In genomic region chr12:123931686-123932321, GRCh38 we compare ENCODE assay signal across 11 cellular contexts. TPM values are rescaled to one million over a fixed set of nuclear protein-coding genes. Genes with fewer than 3 reads are reported as not detected.
DNase-seq lines count a peak whose midpoint lies in the region; ATAC-seq and TF ChIP-seq lines count a peak whose summit lies in the region.
"Had no signal": no experiment of that assay in that cellular context is flagged by ENCODE, and none has a peak within 500 bp of the region (broad histone marks: within the 10 kb centered on the region; RNA-seq: fewer than 3 reads in every experiment).

No MANE protein-coding gene starts in this region.

- H3K9me3 ChIP-seq in tibial nerve = no peaks in the 10 kb centered on the region
- H3K9me3 ChIP-seq: breast epithelium had no signal

- TF ChIP-seq EP300 in tibial nerve (IDR thresholded peaks at IDR 0.05) = no peak

- no peaks in the 10 kb centered on the region for H3K4me1 ChIP-seq in tibial nerve
- H3K4me1 ChIP-seq: breast epithelium had no signal

- 86 to 88% methylated on average over 14 of the region's 14 CpGs for WGBS in tibial nerve, 2 donors

- no peak overlapping the region for H3K27ac Mint-ChIP-seq in activated naive CD4-positive, alpha-beta T cell treated with anti-CD3 and anti-CD28 coated beads, Interleukin-2, amount 50 U/mL, for 72 hours
- H3K27ac Mint-ChIP-seq: stimulated activated naive B cell treated with anti-CD40 and anti-IgM and Interleukin-4, amounts not matched to agents 10 μg/mL and 1 μg/mL and 100 μg/mL, for 72 hours had no signal

- H3K4me3 ChIP-seq in Jurkat, Clone E6-1 (ENCODE audit: low read length) = peak overlapping the region; percentile 34
- no peak overlapping the region for H3K4me3 ChIP-seq in tibial nerve
- H3K4me3 ChIP-seq: breast epithelium had no signal

- no peaks in the 10 kb centered on the region for H3K27me3 ChIP-seq in tibial nerve
- H3K27me3 ChIP-seq: breast epithelium had no signal

- H3K9me3 Mint-ChIP-seq in activated naive CD4-positive, alpha-beta T cell treated with anti-CD3 and anti-CD28 coated beads, Interleukin-2, amount 50 U/mL, for 72 hours = no peaks in the 10 kb centered on the region
- H3K9me3 Mint-ChIP-seq: stimulated activated naive B cell treated with anti-CD40 and anti-IgM and Interleukin-4, amounts not matched to agents 10 μg/mL and 1 μg/mL and 100 μg/mL, for 72 hours had no signal

- H3K27ac ChIP-seq in tibial nerve = no peak overlapping the region
- H3K27ac ChIP-seq: breast epithelium had no signal

- TF ChIP-seq CTCF in tibial nerve (IDR thresholded peaks at IDR 0.05) = no peak

- TF ChIP-seq POLR2A in tibial nerve (IDR thresholded peaks at IDR 0.05) = no peak

- DNase-seq in Jurkat, Clone E6-1 (ENCODE audit: low read depth, low spot score) = peak; percentile 93
- DNase-seq in activated CD4-positive, alpha-beta T cell treated with anti-CD3 and anti-CD28 coated beads for 1 hour = peak; percentile 33
- DNase-seq in activated naive CD4-positive, alpha-beta T cell treated with anti-CD3 and anti-CD28 coated beads, Interleukin-2, amount 50 U/mL, for 72 hours (ENCODE audit: low spot score in 2 of 2) = peak in 1 of 2 donors; percentile 54
- peak; percentile 22 for DNase-seq in stimulated activated CD4-positive, alpha-beta T cell treated with anti-CD3 and anti-CD28 coated beads, Interleukin-2, amount 100 ng/mL, for 4 hours (ENCODE audit: low read depth)
- DNase-seq in tibial nerve (ENCODE audit: low spot score in 2 of 2) (no peak), sciatic nerve (ENCODE audit: low spot score) (no peak), retina (no peak)
- DNase-seq: NCI-H1105 treated with DMSO at 0.1 percent for 48 hours; NCI-H510A treated with DMSO at 0.1 percent for 48 hours; stimulated activated naive B cell treated with anti-CD40 and anti-IgM and Interleukin-4, amounts not matched to agents 10 μg/mL and 1 μg/mL and 100 μg/mL, for 72 hours had no signal

- intact Hi-C loops in sciatic nerve (cut with DNase I) = no loop called here

- no peaks in the 10 kb centered on the region for H3K36me3 Mint-ChIP-seq in activated naive CD4-positive, alpha-beta T cell treated with anti-CD3 and anti-CD28 coated beads, Interleukin-2, amount 50 U/mL, for 72 hours

- ATAC-seq in activated naive CD4-positive, alpha-beta T cell treated with anti-CD3 and anti-CD28 coated beads, Interleukin-2, amount 50 U/mL, for 72 hours = peak; percentile 79 to 86
- ATAC-seq in sciatic nerve = no peak
- ATAC-seq: stimulated activated naive B cell treated with anti-CD40 and anti-IgM and Interleukin-4, amounts not matched to agents 10 μg/mL and 1 μg/mL and 100 μg/mL, for 72 hours had no signal

- H3K36me3 ChIP-seq in tibial nerve = peaks cover 0 to 32% (median 0%) of the 10 kb centered on the region in 3 donors
- H3K36me3 ChIP-seq: breast epithelium had no signal

RNA-seq across cellular contexts. Expression of gene CCDC92, which starts 40.8 kb away (rescaled TPM):
- 15.9 TPM for polyA plus RNA-seq in Jurkat, Clone E6-1 (2012; ENCODE audit: insufficient read depth, insufficient read length)
- 10 to 100 TPM in 1 of 2 donors, 1 to 10 TPM in 1; 2.6 to 13.7 TPM for total RNA-seq in activated naive CD4-positive, alpha-beta T cell treated with anti-CD3 and anti-CD28 coated beads, Interleukin-2, amount 50 U/mL, for 72 hours
- total RNA-seq in tibial nerve = 10 to 100 TPM; 41.0 to 46.8 (median 42.6) TPM
- total RNA-seq in sciatic nerve = 49.2 TPM

RNA-seq across cellular contexts. Expression of gene ZNF664, which starts 41.2 kb away (rescaled TPM):
- 66.9 TPM for polyA plus RNA-seq in Jurkat, Clone E6-1 (2012; ENCODE audit: insufficient read depth, insufficient read length)
- 10 to 100 TPM; 30.5 to 51.1 TPM for total RNA-seq in activated naive CD4-positive, alpha-beta T cell treated with anti-CD3 and anti-CD28 coated beads, Interleukin-2, amount 50 U/mL, for 72 hours
- total RNA-seq in tibial nerve = 10 to 100 TPM; 53.7 to 78.0 (median 73.3) TPM
- 74.6 TPM for total RNA-seq in sciatic nerve

Comparison
In these comparisons a context has a peak if more than half of its experiments do, and no peak if none do; other contexts are left out.
1. DNase-seq: peak in Jurkat, Clone E6-1 (single experiment), activated CD4-positive, alpha-beta T cell treated with anti-CD3 and anti-CD28 coated beads for 1 hour (single experiment) and stimulated activated CD4-positive, alpha-beta T cell treated with anti-CD3 and anti-CD28 coated beads, Interleukin-2, amount 100 ng/mL, for 4 hours (single experiment); none in tibial nerve (0 of 2), sciatic nerve (single experiment) and retina (single experiment).